8 cellular contexts compared by ENCODE assay signal in the genomic region with DNA sequence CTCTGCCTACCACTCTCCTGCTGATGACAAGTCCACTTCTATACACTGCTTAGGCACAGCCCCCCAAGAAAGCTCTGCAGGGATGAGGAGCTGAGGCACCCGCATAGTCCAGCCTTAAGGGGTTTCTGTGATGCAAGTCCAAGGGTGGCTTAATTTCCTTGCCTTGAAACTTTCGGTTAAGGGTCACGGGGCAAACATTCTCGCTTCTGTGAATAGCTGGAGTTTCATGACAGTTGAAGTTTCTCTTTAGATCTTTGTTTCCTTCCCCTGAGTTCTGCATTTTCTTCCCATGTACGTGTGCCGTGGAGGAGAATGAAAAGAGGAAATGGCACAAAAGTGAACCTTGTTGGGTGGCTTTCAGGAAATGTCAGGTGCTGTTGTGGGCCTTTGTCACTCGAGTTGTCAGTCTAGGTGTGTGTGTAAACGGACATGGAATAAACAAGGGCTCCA. TPM values are rescaled to one million over a fixed set of nuclear protein-coding genes. Genes with fewer than 3 reads are reported as not detected.
DNase-seq lines count a peak whose midpoint lies in the region; ATAC-seq and TF ChIP-seq lines count a peak whose summit lies in the region.

No MANE protein-coding gene starts in this region.

- H3K27ac ChIP-seq in mesenchymal stem cell (ENCODE audit: low read length, poor library complexity, severe bottlenecking): no peak overlapping the region

- H3K79me1 ChIP-seq in mesenchymal stem cell (replicated peaks; ENCODE audit: low read length, poor library complexity, severe bottlenecking): no peaks in the 10 kb centered on the region

- no peak overlapping the region for H4K91ac ChIP-seq in mesenchymal stem cell (ENCODE audit: low read length)

- H4K8ac ChIP-seq in mesenchymal stem cell (ENCODE audit: low read length): no peak overlapping the region

- no peak overlapping the region for H3K18ac ChIP-seq in mesenchymal stem cell (ENCODE audit: low read depth in 1 of 2, low read length in 2 of 2)

- H3K4me2 ChIP-seq in mesenchymal stem cell (ENCODE audit: low read length, poor library complexity, severe bottlenecking): no peak overlapping the region

- no peak overlapping the region for H2AK5ac ChIP-seq in mesenchymal stem cell (ENCODE audit: low read length, severe bottlenecking)

- no peak for TF ChIP-seq CTCF in mucosa of descending colon (IDR thresholded peaks at IDR 0.05)

- H3K9me3 ChIP-seq in mucosa of descending colon: no peaks in the 10 kb centered on the region
- no peaks in the 10 kb centered on the region for H3K9me3 ChIP-seq in mesenchymal stem cell (ENCODE audit: control insufficient read depth, low read length)

- H3K4me3 ChIP-seq in mucosa of descending colon: no peak overlapping the region
- H3K4me3 ChIP-seq in mesenchymal stem cell (ENCODE audit: insufficient read depth in 1 of 2, low read depth in 1 of 2, low read length in 2 of 2): no peak overlapping the region

- peak; percentile 87 for ATAC-seq in GM18858 (IDR thresholded peaks at IDR 0.05; ENCODE audit: unreplicated experiment)
- peak; percentile 64 for ATAC-seq in HG02571 (IDR thresholded peaks at IDR 0.05; ENCODE audit: unreplicated experiment)
- ATAC-seq in mucosa of descending colon: peak; percentile 32

- H3K4ac ChIP-seq in mesenchymal stem cell (ENCODE audit: low read depth in 1 of 2, low read length in 2 of 2): no peak overlapping the region

- intact Hi-C loops in mucosa of descending colon (cut with DNase I, micrococcal nuclease): no loop called here

- DNase-seq in NAMALWA (ENCODE audit: low spot score) (peak; percentile 85), mucosa of descending colon (peak in 1 of 3 donors; percentile 55), mesenchymal stem cell (no peak), iPS-NIHi11 (ENCODE audit: low spot score) (no peak), NCI-H2171 (lab: John Stamatoyannopoulos, UW) (no peak), NCI-H128 (lab: John Stamatoyannopoulos, UW; ENCODE audit: unreplicated experiment) (no peak)

- H3K36me3 ChIP-seq in mucosa of descending colon (ENCODE audit: low read depth) (peaks cover 3% of the 10 kb centered on the region), mesenchymal stem cell (ENCODE audit: control insufficient read depth in 1 of 2, insufficient read depth in 2 of 2, low read depth in 1 of 2, low read length in 2 of 2) (no peaks in the 10 kb centered on the region)

- H2BK12ac ChIP-seq in mesenchymal stem cell (ENCODE audit: low read length in 2 of 2): no peak overlapping the region

- no peak overlapping the region for H2BK15ac ChIP-seq in mesenchymal stem cell (ENCODE audit: low read depth, poor library complexity, severe bottlenecking)

- no peak overlapping the region for H2BK5ac ChIP-seq in mesenchymal stem cell (ENCODE audit: low read depth, low read length, poor library complexity, severe bottlenecking)

- H2AFZ ChIP-seq in mesenchymal stem cell (ENCODE audit: low read depth, low read length): no peak overlapping the region

- H3K14ac ChIP-seq in mesenchymal stem cell (ENCODE audit: low read length in 2 of 2): no peak overlapping the region

- H2BK120ac ChIP-seq in mesenchymal stem cell (ENCODE audit: low read depth, low read length): no peak overlapping the region

- peaks cover 6 to 34% of the 10 kb centered on the region in 2 experiments for H3K27me3 ChIP-seq in mesenchymal stem cell (ENCODE audit: control insufficient read depth in 1 of 2, insufficient read depth in 1 of 2, low read length in 2 of 2)

- 95% methylated on average over 8 of the region's 8 CpGs for WGBS in mesenchymal stem cell

- H3K23ac ChIP-seq in mesenchymal stem cell (ENCODE audit: low read length in 2 of 2): no peak overlapping the region

- H3K9ac ChIP-seq in mesenchymal stem cell (ENCODE audit: low read length): no peak overlapping the region

- H3K4me1 ChIP-seq in mucosa of descending colon (ENCODE audit: low read depth): peaks cover 55% of the 10 kb centered on the region
- peaks cover 14% of the 10 kb centered on the region for H3K4me1 ChIP-seq in mesenchymal stem cell (ENCODE audit: control insufficient read depth, insufficient read depth, low read depth, low read length)

RNA-seq across cellular contexts. Expression of gene GPR160, which starts 7.0 kb away (rescaled TPM):
- 10 to 100 TPM; 30.0 to 96.5 (median 67.6) TPM for total RNA-seq in mucosa of descending colon
- 0.30 TPM for polyA plus RNA-seq in mesenchymal stem cell (2013, experiment 1 of 2)
- 0.26 TPM for polyA plus RNA-seq in mesenchymal stem cell (2013, experiment 2 of 2)

Comparison
In these comparisons a context has a peak if more than half of its experiments do, and no peak if none do; other contexts are left out.
1. ATAC-seq: peak in every context shown above with its lines; median percentile 87 in GM18858; 64 in HG02571; 32 in mucosa of descending colon.